Comparison of ENCODE assay signal across 13 cellular contexts in genomic region chr5:179912386-179912785, GRCh38. TPM values are rescaled to one million over a fixed set of nuclear protein-coding genes. Genes with fewer than 3 reads are reported as not detected.
DNase-seq lines count a peak whose midpoint lies in the region; ATAC-seq and TF ChIP-seq lines count a peak whose summit lies in the region.
"Had no signal": no experiment of that assay in that cellular context is flagged by ENCODE, and none has a peak within 500 bp of the region (broad histone marks: within the 10 kb centered on the region; RNA-seq: fewer than 3 reads in every experiment).

No MANE protein-coding gene starts in this region.

- H3K4me3 Mint-ChIP-seq in chondrocyte (ENCODE audit: unreplicated experiment): no peak overlapping the region
- H3K4me3 Mint-ChIP-seq in nephron progenitor cell: no peak overlapping the region

- H3K9me3 Mint-ChIP-seq in chondrocyte (ENCODE audit: low read depth): no peaks in the 10 kb centered on the region
- no peaks in the 10 kb centered on the region for H3K9me3 Mint-ChIP-seq in nephron progenitor cell

- H3K27ac ChIP-seq in stomach: peak overlapping the region in 2 of 5 donors; percentile 6 to 22

- peaks cover 0 to 9% (median 0%) of the 10 kb centered on the region in 3 donors for H3K27me3 ChIP-seq in stomach

- H3K36me3 ChIP-seq in stomach: no peaks in the 10 kb centered on the region

- 25 to 60% (median 53%) methylated on average over 7 of the region's 7 CpGs for WGBS in stomach, 5 donors

- peaks cover 8 to 35% (median 22%) of the 10 kb centered on the region in 4 donors for H3K4me1 ChIP-seq in stomach

- no peaks in the 10 kb centered on the region for H3K27me3 Mint-ChIP-seq in chondrocyte (ENCODE audit: low read depth)
- H3K27me3 Mint-ChIP-seq in nephron progenitor cell (ENCODE audit: low read depth, poor library complexity): peaks cover 15% of the 10 kb centered on the region

- TF ChIP-seq POLR2A in stomach (IDR thresholded peaks at IDR 0.05): no peak

- DNase-seq in LNCaP clone FGC (ENCODE audit: low read depth) (peak; percentile 69), chondrocyte (ENCODE audit: low spot score) (peak; percentile 39), nephron progenitor cell (no peak), stomach (peak; percentile 53), NCI-H187 (lab: John Stamatoyannopoulos, UW) (no peak), activated gamma-delta T cell treated with Interleukin-2 at 50 U/mL for 16 hours (no peak)
- DNase-seq: DMS79, NCI-H1694 treated with DMSO at 0.1 percent for 48 hours, NCI-H2107, NCI-H510A treated with DMSO at 0.1 percent for 48 hours, NCI-H774, SHP77 had no signal

- H3K9me3 ChIP-seq in stomach: no peaks in the 10 kb centered on the region

- TF ChIP-seq EP300 in stomach (IDR thresholded peaks at IDR 0.05): no peak

- H3K4me1 Mint-ChIP-seq in chondrocyte (ENCODE audit: low read depth): peaks cover 11% of the 10 kb centered on the region
- peaks cover 22% of the 10 kb centered on the region for H3K4me1 Mint-ChIP-seq in nephron progenitor cell

- H3K4me3 ChIP-seq in LNCaP clone FGC (ENCODE audit: low read depth, low read length) (no peak overlapping the region), stomach (no peak overlapping the region)

- no peak for ATAC-seq in HG02798 (IDR thresholded peaks at IDR 0.05; ENCODE audit: poor library complexity, unreplicated experiment)

- TF ChIP-seq CTCF in LNCaP clone FGC (IDR thresholded peaks at IDR 0.05; ENCODE audit: control insufficient read depth, extremely low read depth, insufficient read depth) (no peak), chondrocyte (IDR thresholded peaks at IDR 0.05) (no peak), nephron progenitor cell (IDR thresholded peaks at IDR 0.05) (no peak), stomach (IDR thresholded peaks at IDR 0.05) (no peak)

- H3K27ac Mint-ChIP-seq in chondrocyte (ENCODE audit: unreplicated experiment) (no peak overlapping the region), nephron progenitor cell (peak overlapping the region; percentile 78)

- intact Hi-C loops in stomach (cut with DNase I; ENCODE audit: low total_unique reads): loop anchor here (10.0 kb wide), 1 partner anchor 172 kb away; no protein-coding TSS in a partner anchor

- H3K36me3 Mint-ChIP-seq in chondrocyte (ENCODE audit: low read depth) (no peaks in the 10 kb centered on the region), nephron progenitor cell (ENCODE audit: low read depth) (no peaks in the 10 kb centered on the region)

RNA-seq across cellular contexts. Expression of gene TBC1D9B, which starts 4.7 kb away (rescaled TPM):
- 107 to 130 TPM (median 118 TPM) in 3 replicates for total RNA-seq in chondrocyte
- total RNA-seq in stomach: 100 to 1,000 TPM in 2 of 5 donors, 10 to 100 TPM in 3; 52.0 to 260 (median 87.5) TPM
- 10 to 100 TPM; 29.9 to 44.5 (median 42.1) TPM for polyA plus RNA-seq in stomach

RNA-seq across cellular contexts. Expression of gene MRNIP, which starts 53.8 kb away (rescaled TPM):
- total RNA-seq in chondrocyte (13.4 to 20.0 TPM (median 16.4 TPM) in 3 replicates), stomach (10 to 100 TPM in 4 of 5 donors, 1 to 10 TPM in 1; 8.0 to 46.0 (median 27.0) TPM)
- polyA plus RNA-seq in stomach: 10 to 100 TPM; 15.1 to 31.1 (median 27.2) TPM

Comparison
In these comparisons a context has a peak if more than half of its experiments do, and no peak if none do; other contexts are left out.
1. DNase-seq: peak in LNCaP clone FGC (single experiment), chondrocyte (single experiment) and stomach (single experiment); none in nephron progenitor cell (single experiment), NCI-H187 (0 of 2) and activated gamma-delta T cell treated with Interleukin-2 at 50 U/mL for 16 hours (single experiment).